8 cellular contexts compared by ENCODE assay signal in the genomic region with DNA sequence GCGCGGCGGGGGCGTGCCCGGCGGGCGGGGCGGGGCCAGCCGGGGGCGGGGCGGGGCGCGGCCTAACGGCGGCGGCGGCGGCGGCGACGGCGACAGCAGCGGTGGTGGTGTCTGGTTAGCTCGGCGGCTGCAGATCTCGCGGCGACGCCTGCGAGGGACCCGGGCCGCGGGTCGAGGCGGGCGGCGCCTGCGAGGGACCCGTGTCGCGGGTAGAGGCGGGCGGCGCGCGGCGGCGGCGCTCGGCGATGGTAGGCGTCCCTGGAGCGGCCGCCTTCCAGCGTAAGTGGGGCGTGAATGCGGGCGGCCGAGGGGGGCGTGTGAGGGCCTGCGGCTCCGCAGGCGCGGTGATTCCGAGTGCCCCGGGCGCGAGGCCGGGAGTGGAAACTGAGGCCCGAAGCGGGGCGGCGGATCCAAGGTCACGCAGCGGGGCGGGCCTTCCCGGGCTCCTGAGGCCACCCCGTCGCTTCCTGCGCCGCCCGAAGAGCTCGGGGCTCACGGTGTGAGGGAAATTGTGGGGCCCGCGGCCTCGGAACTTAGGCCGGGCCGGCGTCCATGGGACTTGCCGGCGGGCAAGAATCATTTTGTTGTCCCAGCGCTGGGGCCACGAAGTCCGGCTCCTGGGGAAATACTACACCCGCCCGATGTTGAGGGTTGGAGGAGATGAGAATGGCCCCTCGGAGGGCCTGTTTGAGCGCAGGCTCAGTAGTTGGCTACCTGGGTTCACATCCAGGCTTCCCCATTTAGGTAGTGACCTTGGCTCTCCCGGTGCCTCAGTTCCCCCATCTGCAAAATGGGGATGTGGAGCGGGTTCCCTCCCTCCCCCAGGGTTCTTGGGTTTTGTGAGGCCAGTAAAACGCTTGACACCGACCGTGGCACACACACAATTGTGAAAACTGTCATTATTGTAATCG. TPM values are rescaled to one million over a fixed set of nuclear protein-coding genes. Genes with fewer than 3 reads are reported as not detected.
DNase-seq lines count a peak whose midpoint lies in the region; ATAC-seq, FAIRE-seq and TF ChIP-seq lines count a peak whose summit lies in the region.

A gene (plus strand): TSS at position 74 of the 911 bp plus-strand sequence. CDS start 172 bp downstream, at position 246.

- peak within 1 kb of the TSS; percentile 78 for H3K27ac ChIP-seq in C4-2B
- H3K27ac ChIP-seq in endothelial cell of umbilical vein (ENCODE audit: insufficient read depth, low read depth, low read length), result peak within 1 kb of the TSS; percentile 79
- H3K27ac ChIP-seq in thymus (ENCODE audit: low read depth), result peak within 1 kb of the TSS; percentile 88

- TF ChIP-seq CTCF in C4-2B (conservative IDR thresholded peaks at IDR 0.05) (no peak), endothelial cell of umbilical vein (IDR thresholded peaks at IDR 0.05; ENCODE audit: extremely low read depth in 1 of 2, insufficient read depth in 1 of 2, low read depth in 1 of 2, low read length in 2 of 2) (peak in 1 of 2 donors; percentile 2)

- peaks cover 2% of the 10 kb centered on the region for H3K79me2 ChIP-seq in endothelial cell of umbilical vein (ENCODE audit: control insufficient read depth, insufficient read depth, low read length)

- peak within 1 kb of the TSS; percentile 57 to 81 (median 79) for H3K4me3 ChIP-seq in endothelial cell of umbilical vein (replicated peaks in 1 of 3; ENCODE audit: insufficient read depth in 1 of 3, low read depth in 1 of 3, low read length in 3 of 3)
- H3K4me3 ChIP-seq in thymus (ENCODE audit: low read length), result peak within 1 kb of the TSS; percentile 82

- intact Hi-C loops in endothelial cell of umbilical vein (cut with micrococcal nuclease), result loop anchor here (10.0 kb wide), 1 partner anchor 75 kb away; no protein-coding TSS in a partner anchor

- no peaks in the 10 kb centered on the region for H3K9me3 ChIP-seq in endothelial cell of umbilical vein (replicated peaks; ENCODE audit: control insufficient read depth, insufficient read depth, low read length)
- H3K9me3 ChIP-seq in thymus (ENCODE audit: control insufficient read depth), result no peaks in the 10 kb centered on the region

- no peaks in the 10 kb centered on the region for H3K9me3 Mint-ChIP-seq in T-cell

- H3K4me1 Mint-ChIP-seq in T-cell, result peaks cover 20 to 24% (median 23%) of the 10 kb centered on the region in 3 donors

- H3K4me2 ChIP-seq in endothelial cell of umbilical vein (ENCODE audit: insufficient read depth, low read length), result peak within 1 kb of the TSS; percentile 88

- no peaks in the 10 kb centered on the region for H3K36me3 ChIP-seq in endothelial cell of umbilical vein (ENCODE audit: control insufficient read depth in 2 of 2, extremely low read depth in 1 of 2, insufficient read depth in 2 of 2, low read length in 2 of 2)
- peaks cover 6% of the 10 kb centered on the region for H3K36me3 ChIP-seq in thymus (ENCODE audit: control insufficient read depth, insufficient read depth)

- H3K27me3 Mint-ChIP-seq in T-cell, result no peaks in the 10 kb centered on the region

- no peak for FAIRE-seq in endothelial cell of umbilical vein (lab: Jason Lieb, UNC)

- H3K9me1 ChIP-seq in endothelial cell of umbilical vein (replicated peaks; ENCODE audit: control insufficient read depth, extremely low read depth, insufficient read depth, low read length), result no peaks in the 10 kb centered on the region

- H3K27me3 ChIP-seq in endothelial cell of umbilical vein (ENCODE audit: control insufficient read depth in 2 of 2, insufficient read depth in 2 of 2, low read length in 2 of 2) (no peaks in the 10 kb centered on the region), thymus (ENCODE audit: control insufficient read depth, insufficient read depth) (no peaks in the 10 kb centered on the region)

- TF ChIP-seq POLR2A in endothelial cell of umbilical vein (IDR thresholded peaks at IDR 0.05; ENCODE audit: low read depth, low read length), result no peak

- H3K9ac ChIP-seq in endothelial cell of umbilical vein (replicated peaks; ENCODE audit: extremely low read depth, insufficient read depth, low read length), result peak within 1 kb of the TSS; percentile 84

- H4K20me1 ChIP-seq in endothelial cell of umbilical vein (replicated peaks; ENCODE audit: control insufficient read depth, extremely low read depth, insufficient read depth, low read length), result no peaks in the 10 kb centered on the region

- ATAC-seq in GM18907 (IDR thresholded peaks at IDR 0.05; ENCODE audit: unreplicated experiment) (peak; percentile 60), HG03135 (IDR thresholded peaks at IDR 0.05; ENCODE audit: unreplicated experiment) (peak; percentile 55), T-cell (replicated peaks in 1 of 4) (peak; percentile 56 to 63 (median 59))

- H3K4me1 ChIP-seq in endothelial cell of umbilical vein (ENCODE audit: control insufficient read depth, extremely low read depth, insufficient read depth, low read length) (peaks cover 6% of the 10 kb centered on the region), thymus (ENCODE audit: control insufficient read depth, insufficient read depth, low read length) (peaks cover 2% of the 10 kb centered on the region)

- no TSS peak for BruUV-seq in endothelial cell of umbilical vein (replicated peaks; lab: Mats Ljungman, UMichigan)

- H3K4me3 Mint-ChIP-seq in T-cell, result peak within 1 kb of the TSS; percentile 83 to 84 (median 83)

- peak within 1 kb of the TSS; percentile 98 for H2AFZ ChIP-seq in endothelial cell of umbilical vein (ENCODE audit: low read depth, low read length)

- peak within 1 kb of the TSS; percentile 89 to 93 for H3K27ac Mint-ChIP-seq in T-cell

- whole genome bisulfite sequencing in thymus, result 2% methylated on average over 105 of the region's 105 CpGs

- DNase-seq in T-cell, result peak in 4 of 34 experiments; percentile 1 to 7 (median 2)
- peak; percentile 74 for DNase-seq in endothelial cell of umbilical vein (ENCODE audit: low read depth, low spot score)
- DNase-seq in mucosa of gallbladder (ENCODE audit: low spot score), result peak; percentile 55
- no peak for DNase-seq in H4 (ENCODE audit: low spot score)

- POLR2A ChIA-PET in T-cell (lab: Charles Lee) (interaction anchor here (0.6 to 1.1 kb wide), 4 partner anchors 16 to 79 kb away, joined by 3 to 9 read pairs (median 6); no protein-coding TSS in a partner anchor), endothelial cell of umbilical vein (lab: Charles Lee) (interaction anchor here (0.7 to 0.9 kb wide), 5 partner anchors 9 to 177 kb away, joined by 3 to 5 read pairs (median 3); a partner anchor contains a TSS)

- dilution Hi-C loops in endothelial cell of umbilical vein (cut with MboI; ENCODE audit: extremely low pct_ligation_motif_present, low sequenced_read_pairs), result no loop called here

- CTCF ChIA-PET in T-cell (lab: Charles Lee) (interaction anchor here in 1 of 2 donors (0.9 to 1.6 kb wide), 3 partner anchors 46 to 177 kb away, joined by 4 to 9 read pairs (median 5); a partner anchor contains a TSS), endothelial cell of umbilical vein (lab: Charles Lee) (interaction anchor here (0.6 to 1.5 kb wide), 7 partner anchors 10 to 178 kb away, joined by 3 to 8 read pairs (median 4); a partner anchor contains a TSS)

- no peaks in the 10 kb centered on the region for H3K36me3 Mint-ChIP-seq in T-cell

TF ChIP-seq in endothelial cell of umbilical vein, 7 proteins besides CTCF, POLR2A, EP300 and RAD21:
- no peak for TF ChIP-seq JUN (IDR thresholded peaks at IDR 0.05; ENCODE audit: borderline replicate concordance, insufficient read depth, insufficient read length, low read depth)
- no peak for TF ChIP-seq MYC (IDR thresholded peaks at IDR 0.05; ENCODE audit: low read depth, low read length)
- no peak for TF ChIP-seq FOS (IDR thresholded peaks at IDR 0.05; ENCODE audit: borderline replicate concordance, insufficient read depth, low read length)
- TF ChIP-seq EZH2 (IDR thresholded peaks at IDR 0.05; ENCODE audit: borderline replicate concordance, low read depth, low read length, severe bottlenecking), result no peak
- no peak for TF ChIP-seq GATA2 (IDR thresholded peaks at IDR 0.05; ENCODE audit: insufficient read depth, insufficient read length, low read depth, low read length)
- TF ChIP-seq, protein P1, sequence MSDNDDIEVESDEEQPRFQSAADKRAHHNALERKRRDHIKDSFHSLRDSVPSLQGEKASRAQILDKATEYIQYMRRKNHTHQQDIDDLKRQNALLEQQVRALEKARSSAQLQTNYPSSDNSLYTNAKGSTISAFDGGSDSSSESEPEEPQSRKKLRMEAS (IDR thresholded peaks at IDR 0.05; ENCODE audit: insufficient read depth, insufficient read length), result no peak
- no peak for TF ChIP-seq POLR2AphosphoS5 (IDR thresholded peaks at IDR 0.05; ENCODE audit: insufficient read depth, low read depth, low read length)

RNA-seq across cellular contexts. Expression of the gene that starts here (rescaled TPM):
- total RNA-seq in T-cell (10 to 100 TPM; 25.2 to 34.2 (median 31.0) TPM), endothelial cell of umbilical vein (9.9 and 10.7 TPM in 2 replicates), mucosa of gallbladder (21.2 TPM)
- polyA plus RNA-seq in endothelial cell of umbilical vein (12.1 and 14.2 TPM in 2 replicates), thymus (9.1 TPM)
- 7.4 and 7.6 TPM in 2 replicates for polyA plus RNA-seq in endothelial cell of umbilical vein (2011; cell fraction: cytosol; rRNA removed)
- polyA plus RNA-seq in endothelial cell of umbilical vein (2011; cell fraction: nucleus; rRNA removed), result 25.6 and 26.0 TPM in 2 replicates
- polyA plus RNA-seq in endothelial cell of umbilical vein (2012), result 6.3 and 7.7 TPM in 2 replicates
- 17.9 and 27.5 TPM in 2 replicates for polyA minus RNA-seq in endothelial cell of umbilical vein
- polyA minus RNA-seq in endothelial cell of umbilical vein (2011; cell fraction: cytosol; rRNA and poly(A)+ RNA removed), result 10.0 TPM
- 12.3 and 16.7 TPM in 2 replicates for polyA minus RNA-seq in endothelial cell of umbilical vein (2011; cell fraction: nucleus; rRNA and poly(A)+ RNA removed)
- total RNA-seq in H4 (2014; rRNA removed; shearing (Covaris generic)), result 3.6 and 4.7 TPM in 2 replicates
